31 cellular contexts compared by ENCODE assay signal in the genomic region with DNA sequence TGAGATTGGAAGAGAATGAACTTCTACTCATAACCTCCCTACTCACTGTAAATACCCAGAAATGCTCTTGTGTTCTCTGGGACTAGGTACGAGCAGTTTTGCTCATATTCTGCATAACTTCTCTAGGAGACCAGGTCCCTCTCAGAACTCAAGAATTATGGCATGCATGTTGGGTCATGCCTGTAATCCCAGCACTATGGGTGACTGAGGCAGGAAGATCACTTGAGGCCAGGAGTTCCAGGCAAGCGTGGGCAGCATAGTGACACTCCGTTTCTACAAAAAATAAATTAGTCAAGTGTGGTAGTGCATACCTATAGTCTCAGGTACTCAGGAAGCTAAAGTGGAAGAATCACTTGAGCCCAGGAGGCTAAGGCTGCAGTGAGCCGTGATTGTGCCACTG.
"Had no signal": no experiment of that assay in that cellular context is flagged by ENCODE, and none has a peak within 500 bp of the region (broad histone marks: within the 10 kb centered on the region; RNA-seq: fewer than 3 reads in every experiment).

No MANE protein-coding gene starts in this region.

- H3K27me3 ChIP-seq: brain microvascular endothelial cell, Peyer's patch had no signal

- H3K27ac ChIP-seq: brain microvascular endothelial cell, Peyer's patch, WERI-Rb-1 had no signal

- H3K27me3 Mint-ChIP-seq: activated CD4-positive, alpha-beta T cell treated with anti-CD3 and anti-CD28 coated beads, Interleukin-2, amount 10 ng/mL, durations not matched to agents 24 days and 14 days; activated naive CD8-positive, alpha-beta T cell treated with anti-CD3 and anti-CD28 coated beads for 36 hours had no signal

- H3K9me3 ChIP-seq: Peyer's patch had no signal

- H3K4me1 Mint-ChIP-seq: activated CD4-positive, alpha-beta T cell treated with anti-CD3 and anti-CD28 coated beads, Interleukin-2, amount 10 ng/mL, durations not matched to agents 24 days and 14 days; activated naive CD8-positive, alpha-beta T cell treated with anti-CD3 and anti-CD28 coated beads for 36 hours had no signal

- H3K4me3 Mint-ChIP-seq: activated CD4-positive, alpha-beta T cell treated with anti-CD3 and anti-CD28 coated beads, Interleukin-2, amount 10 ng/mL, durations not matched to agents 24 days and 14 days; activated naive CD8-positive, alpha-beta T cell treated with anti-CD3 and anti-CD28 coated beads for 36 hours; activated T-cell treated with anti-CD3 and anti-CD28 coated beads, Interleukin-2, amount 50 U/mL, for 4 hours; activated T-helper 1 cell treated with anti-CD3 and anti-CD28 coated beads, Interleukin-12 subunit alpha, Interleukin-12 subunit beta, Interleukin-2, Interleukin-4 antibody, amounts not matched to agents 30 ng/mL and 10 ng/mL and 1 ng/mL, durations not matched to agents 14 hours and 24 hours and 36 hours had no signal

- H3K27ac Mint-ChIP-seq: activated CD4-positive, alpha-beta T cell treated with anti-CD3 and anti-CD28 coated beads, Interleukin-2, amount 10 ng/mL, durations not matched to agents 24 days and 14 days; activated naive CD8-positive, alpha-beta T cell treated with anti-CD3 and anti-CD28 coated beads for 36 hours; activated T-helper 1 cell treated with anti-CD3 and anti-CD28 coated beads, Interleukin-12 subunit alpha, Interleukin-12 subunit beta, Interleukin-2, Interleukin-4 antibody, amounts not matched to agents 30 ng/mL and 10 ng/mL and 1 ng/mL, durations not matched to agents 14 hours and 24 hours and 36 hours had no signal

- DNase-seq: activated CD4-positive, alpha-beta T cell treated with anti-CD3 and anti-CD28 coated beads for 1 hour; activated CD4-positive, alpha-beta T cell treated with anti-CD3 and anti-CD28 coated beads, Interleukin-2, amount 10 ng/mL, durations not matched to agents 24 days and 14 days; activated CD4-positive, alpha-beta T cell treated with anti-CD3 and anti-CD28 coated beads, Interleukin-2, amount 50 U/mL, for 4 hours; activated CD4-positive, CD25-positive, alpha-beta regulatory T cell; activated CD8-positive, alpha-beta memory T cell treated with anti-CD3 and anti-CD28 coated beads, Interleukin-2, amount 50 U/mL, for 4 hours; activated effector memory CD4-positive, alpha-beta T cell treated with Interleukin-2 at 50 U/mL for 16 hours; activated naive CD4-positive, alpha-beta T cell treated with anti-CD3 and anti-CD28 coated beads, Interleukin-2, amount 50 U/mL, for 16 hours; activated naive CD8-positive, alpha-beta T cell treated with anti-CD3 and anti-CD28 coated beads for 36 hours; activated T-cell treated with anti-CD3 and anti-CD28 coated beads for 4 hours; activated T-cell treated with anti-CD3 and anti-CD28 coated beads, Interleukin-2, amount 50 U/mL, for 4 hours; amniotic stem cell; aorta; brain microvascular endothelial cell; KG1; MM.1S; MV-4-11; NCI-H1092; NCI-H1436 treated with DMSO at 0.1 percent for 48 hours; NCI-H1694 treated with DMSO at 0.1 percent for 48 hours; NCI-H2029; NCI-H345; NCI-H524 treated with DMSO at 0.1 percent for 48 hours; Peyer's patch; RPMI8226; SIG-M5; SW 1271; T-helper 1 cell; T-helper 2 cell; T-helper 9 cell; WERI-Rb-1 had no signal

- H3K9me3 Mint-ChIP-seq: activated T-cell treated with anti-CD3 and anti-CD28 coated beads, Interleukin-2, amount 50 U/mL, for 4 hours; activated T-helper 1 cell treated with anti-CD3 and anti-CD28 coated beads, Interleukin-12 subunit alpha, Interleukin-12 subunit beta, Interleukin-2, Interleukin-4 antibody, amounts not matched to agents 30 ng/mL and 10 ng/mL and 1 ng/mL, durations not matched to agents 14 hours and 24 hours and 36 hours had no signal

- H3K4me3 ChIP-seq: Peyer's patch had no signal

- H3K4me1 ChIP-seq: Peyer's patch had no signal

- H3K36me3 ChIP-seq: brain microvascular endothelial cell, Peyer's patch, WERI-Rb-1 had no signal
